ENCODE assay signal across 18 cellular contexts in the genomic region with DNA sequence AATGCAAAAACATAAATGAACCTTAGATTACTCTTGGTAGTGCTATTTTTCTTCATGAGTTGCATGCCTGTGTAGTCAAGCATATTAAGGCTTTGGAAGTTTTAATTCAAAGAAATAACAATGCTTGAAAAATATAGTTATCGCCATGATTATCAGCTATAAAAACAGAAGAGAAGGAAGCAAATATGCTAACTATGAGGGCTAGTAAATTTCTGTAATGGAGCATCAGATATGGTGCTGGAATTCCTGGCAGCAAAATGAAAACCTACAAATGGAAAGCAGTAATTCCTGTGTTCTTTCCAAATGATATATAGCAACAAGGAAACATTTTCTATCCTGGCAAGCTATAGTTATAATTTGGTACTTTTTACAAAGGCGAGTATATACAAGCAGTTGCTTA. TPM values are rescaled to one million over a fixed set of nuclear protein-coding genes. Genes with fewer than 3 reads are reported as not detected.
DNase-seq lines count a peak whose midpoint lies in the region; ATAC-seq and TF ChIP-seq lines count a peak whose summit lies in the region.
"Had no signal": no experiment of that assay in that cellular context is flagged by ENCODE, and none has a peak within 500 bp of the region (broad histone marks: within the 10 kb centered on the region; RNA-seq: fewer than 3 reads in every experiment).

No MANE protein-coding gene starts in this region.

- no peak for TF ChIP-seq CTCF in endothelial cell (IDR thresholded peaks at IDR 0.05; ENCODE audit: unreplicated experiment)

- no peak overlapping the region for H3K27ac Mint-ChIP-seq in stimulated activated effector memory CD8-positive, alpha-beta T cell treated with anti-CD3 and anti-CD28 coated beads, Interleukin-12 subunit alpha, Interleukin-12 subunit beta, amount 100 ng/mL, for 72 hours
- H3K27ac Mint-ChIP-seq in endothelial cell (ENCODE audit: unreplicated experiment) = no peak overlapping the region
- H3K27ac Mint-ChIP-seq: CD14-positive monocyte had no signal

- TF ChIP-seq RAD21 in Ishikawa (IDR thresholded peaks at IDR 0.05; ENCODE audit: low read depth) = no peak

- no peaks in the 10 kb centered on the region for H3K27me3 ChIP-seq in skeletal muscle satellite cell (ENCODE audit: control insufficient read depth, insufficient read depth, low read length)

- peaks cover 1% of the 10 kb centered on the region for H3K27me3 Mint-ChIP-seq in endothelial cell (ENCODE audit: unreplicated experiment)

- peaks cover 3% of the 10 kb centered on the region for H3K9me3 Mint-ChIP-seq in stimulated activated effector memory CD8-positive, alpha-beta T cell treated with anti-CD3 and anti-CD28 coated beads, Interleukin-12 subunit alpha, Interleukin-12 subunit beta, amount 100 ng/mL, for 72 hours
- H3K9me3 Mint-ChIP-seq in endothelial cell (ENCODE audit: unreplicated experiment) = no peaks in the 10 kb centered on the region

- no peak for ATAC-seq in GM21786 (IDR thresholded peaks at IDR 0.05; ENCODE audit: unreplicated experiment)
- no peak for ATAC-seq in stimulated activated effector memory CD8-positive, alpha-beta T cell treated with anti-CD3 and anti-CD28 coated beads, Interleukin-12 subunit alpha, Interleukin-12 subunit beta, amount 100 ng/mL, for 72 hours
- ATAC-seq in GM18868 (IDR thresholded peaks at IDR 0.05; ENCODE audit: unreplicated experiment) = no peak
- ATAC-seq: HCT116 had no signal

- DNase-seq in astrocyte of the hippocampus (ENCODE audit: low read depth, low spot score) (peak; percentile 47), kidney glomerular epithelial cell (lab: John Stamatoyannopoulos, UW) (peak; percentile 70), endothelial cell (ENCODE audit: low spot score) (no peak)
- no peak for DNase-seq in stimulated activated effector memory CD8-positive, alpha-beta T cell treated with anti-CD3 and anti-CD28 coated beads, Interleukin-12 subunit alpha, Interleukin-12 subunit beta, amount 100 ng/mL, for 72 hours (ENCODE audit: low spot score in 2 of 2)
- DNase-seq: COR-L47, DMS153, GOT3, NCI-H1092 treated with DMSO at 0.1 percent for 48 hours, NCI-H2081 treated with DMSO at 0.1 percent for 48 hours, NCI-H510A treated with DMSO at 0.1 percent for 48 hours, NCI-H82, PC-9 had no signal

- H3K9me3 ChIP-seq in skeletal muscle satellite cell (replicated peaks; ENCODE audit: low read length) = no peaks in the 10 kb centered on the region

- peaks cover 17% of the 10 kb centered on the region for H3K4me1 ChIP-seq in skeletal muscle satellite cell (ENCODE audit: control insufficient read depth, insufficient read depth, low read length)

- H3K9ac ChIP-seq in skeletal muscle satellite cell (ENCODE audit: low read depth, low read length) = no peak overlapping the region

- H3K4me2 ChIP-seq in skeletal muscle satellite cell (ENCODE audit: low read length) = peak overlapping the region; percentile 23
- H3K4me2 ChIP-seq: PC-9 had no signal

- no peak for TF ChIP-seq EP300 in Ishikawa (IDR thresholded peaks at IDR 0.05; ENCODE audit: borderline replicate concordance)

- H3K4me3 Mint-ChIP-seq in stimulated activated effector memory CD8-positive, alpha-beta T cell treated with anti-CD3 and anti-CD28 coated beads, Interleukin-12 subunit alpha, Interleukin-12 subunit beta, amount 100 ng/mL, for 72 hours = no peak overlapping the region
- H3K4me3 Mint-ChIP-seq in endothelial cell (ENCODE audit: unreplicated experiment) = no peak overlapping the region
- H3K4me3 Mint-ChIP-seq: CD14-positive monocyte had no signal

- peaks cover 20% of the 10 kb centered on the region for H3K36me3 Mint-ChIP-seq in stimulated activated effector memory CD8-positive, alpha-beta T cell treated with anti-CD3 and anti-CD28 coated beads, Interleukin-12 subunit alpha, Interleukin-12 subunit beta, amount 100 ng/mL, for 72 hours
- H3K36me3 Mint-ChIP-seq in endothelial cell (ENCODE audit: low read depth, unreplicated experiment) = no peaks in the 10 kb centered on the region

- H3K4me1 Mint-ChIP-seq in stimulated activated effector memory CD8-positive, alpha-beta T cell treated with anti-CD3 and anti-CD28 coated beads, Interleukin-12 subunit alpha, Interleukin-12 subunit beta, amount 100 ng/mL, for 72 hours = peaks cover 6% of the 10 kb centered on the region
- H3K4me1 Mint-ChIP-seq in endothelial cell (ENCODE audit: unreplicated experiment) = no peaks in the 10 kb centered on the region

- no peak overlapping the region for H3K4me3 ChIP-seq in skeletal muscle satellite cell (ENCODE audit: low read length)
- H3K4me3 ChIP-seq: PC-9 had no signal

- H3K36me3 ChIP-seq in skeletal muscle satellite cell (ENCODE audit: insufficient read depth, low read length) = no peaks in the 10 kb centered on the region

TF ChIP-seq in Ishikawa, 13 proteins besides CTCF, POLR2A, EP300 and RAD21:
- TF ChIP-seq TEAD4 (IDR thresholded peaks at IDR 0.05) = 0 out of 2 replicates have a peak, but pooled peaks have one; percentile 22
- no peak for TF ChIP-seq TAF1 (IDR thresholded peaks at IDR 0.05; ENCODE audit: low read depth)
- TF ChIP-seq EGR1 (IDR thresholded peaks at IDR 0.05) = no peak

RNA-seq across cellular contexts. Expression of gene DOP1A, which starts 29.7 kb away (rescaled TPM):
- total RNA-seq in skeletal muscle satellite cell (2012; rRNA removed) = 17.7 and 18.5 TPM in 2 replicates
- 20.0 TPM for total RNA-seq in endothelial cell (ENCODE audit: unreplicated experiment)

RNA-seq across cellular contexts. Expression of gene UBE3D, which starts 31.6 kb away (rescaled TPM):
- 5.8 and 9.4 TPM in 2 replicates for total RNA-seq in skeletal muscle satellite cell (2012; rRNA removed)
- 12.1 TPM for total RNA-seq in endothelial cell (ENCODE audit: unreplicated experiment)

Comparison
In these comparisons a context has a peak if more than half of its experiments do, and no peak if none do; other contexts are left out.
1. DNase-seq: peak in astrocyte of the hippocampus (single experiment) and kidney glomerular epithelial cell (single experiment); none in stimulated activated effector memory CD8-positive, alpha-beta T cell treated with anti-CD3 and anti-CD28 coated beads, Interleukin-12 subunit alpha, Interleukin-12 subunit beta, amount 100 ng/mL, for 72 hours (0 of 2) and endothelial cell (single experiment).